In the genomic region with DNA sequence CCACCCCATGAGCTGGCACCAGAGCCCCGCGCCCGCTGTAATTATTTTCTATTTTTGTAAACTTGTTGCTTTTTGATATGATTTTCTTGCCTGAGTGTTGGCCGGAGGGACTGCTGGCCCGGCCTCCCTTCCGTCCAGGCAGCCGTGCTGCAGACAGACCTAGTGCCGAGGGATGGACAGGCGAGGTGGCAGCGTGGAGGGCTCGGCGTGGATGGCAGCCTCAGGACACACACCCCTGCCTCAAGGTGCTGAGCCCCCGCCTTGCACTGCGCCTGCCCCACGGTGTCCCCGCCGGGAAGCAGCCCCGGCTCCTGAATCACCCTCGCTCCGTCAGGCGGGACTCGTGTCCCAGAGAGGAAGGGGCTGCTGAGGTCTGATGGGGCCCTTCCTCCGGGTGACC, we compare ENCODE assay signal across 36 cellular contexts. TPM values are rescaled to one million over a fixed set of nuclear protein-coding genes. Genes with fewer than 3 reads are reported as not detected.
"Had no signal": no experiment of that assay in that cellular context is flagged by ENCODE, and none has a peak within 500 bp of the region (broad histone marks: within the 10 kb centered on the region; RNA-seq: fewer than 3 reads in every experiment).

No MANE protein-coding gene starts in this region.

- H3K27ac Mint-ChIP-seq: naive thymus-derived CD4-positive, alpha-beta T cell; natural killer cell; nephron; neural progenitor cell; stimulated activated memory B cell treated with anti-CD40 and anti-IgM and Interleukin-4, amounts not matched to agents 10 μg/mL and 1 μg/mL and 100 μg/mL, for 72 hours; type B pancreatic cell had no signal

- H3K9me3 ChIP-seq: neutrophil, psoas muscle, spleen, suprapubic skin, testis, tibial artery, transverse colon, upper lobe of right lung, uterus had no signal

- H3K4me1 ChIP-seq: parathyroid adenoma, psoas muscle, uterus had no signal

- H3K36me3 Mint-ChIP-seq: natural killer cell had no signal

- H3K4me3 Mint-ChIP-seq: naive thymus-derived CD4-positive, alpha-beta T cell; natural killer cell; nephron; neural progenitor cell; stimulated activated memory B cell treated with anti-CD40 and anti-IgM and Interleukin-4, amounts not matched to agents 10 μg/mL and 1 μg/mL and 100 μg/mL, for 72 hours; stimulated activated naive CD8-positive, alpha-beta T cell treated with anti-CD3 and anti-CD28 coated beads, Interleukin-15, amount 100 ng/mL, for 72 hours; type B pancreatic cell had no signal

- DNase-seq: naive thymus-derived CD4-positive, alpha-beta T cell; natural killer cell; nucleus accumbens; posterior cingulate gyrus; psoas muscle; spleen; stimulated activated CD4-positive, alpha-beta T cell treated with anti-CD3 and anti-CD28 coated beads, Interleukin-12 subunit alpha, Interleukin-12 subunit beta, amount 100 ng/mL, for 4 hours; stimulated activated CD4-positive, alpha-beta T cell treated with anti-CD3 and anti-CD28 coated beads, Interleukin-1b, Interleukin-23, amount 100 ng/mL, for 48 hours; stimulated activated CD4-positive, alpha-beta T cell treated with anti-CD3 and anti-CD28 coated beads, Interleukin-4, amount 100 ng/mL, for 1 hour; stimulated activated CD4-positive, alpha-beta T cell treated with anti-CD3 and anti-CD28 coated beads, Interleukin-4, amount 100 ng/mL, for 4 hours; stimulated activated CD8-positive, alpha-beta memory T cell treated with anti-CD3 and anti-CD28 coated beads, Interleukin-4, amount 100 ng/mL, for 48 hours; stimulated activated naive CD4-positive, alpha-beta T cell; stimulated activated naive CD8-positive, alpha-beta T cell treated with anti-CD3 and anti-CD28 coated beads, Interleukin-15, amount 100 ng/mL, for 72 hours; stimulated activated naive CD8-positive, alpha-beta T cell treated with anti-CD3 and anti-CD28 coated beads, Interleukin-15, Interleukin-2, amounts not matched to agents 100 U/mL and 50 U/mL, for 24 hours; substantia nigra; testis; tibial artery; transverse colon; upper lobe of right lung; uterus had no signal

- ATAC-seq: naive thymus-derived CD4-positive, alpha-beta T cell; natural killer cell; psoas muscle; right cardiac atrium; sciatic nerve; stimulated activated memory B cell treated with anti-CD40 and anti-IgM and Interleukin-4, amounts not matched to agents 10 μg/mL and 1 μg/mL and 100 μg/mL, for 72 hours; stimulated activated naive CD8-positive, alpha-beta T cell treated with anti-CD3 and anti-CD28 coated beads, Interleukin-15, amount 100 ng/mL, for 72 hours; stimulated activated naive CD8-positive, alpha-beta T cell treated with anti-CD3 and anti-CD28 coated beads, Interleukin-15, Interleukin-2, amounts not matched to agents 100 U/mL and 50 U/mL, for 24 hours; upper lobe of right lung had no signal

- H3K9ac ChIP-seq: neural progenitor cell, parathyroid adenoma had no signal

- H3K27ac ChIP-seq: neural progenitor cell, neutrophil, parathyroid adenoma, psoas muscle, skin epidermis, spleen, suprapubic skin, testis, tibial artery, transverse colon, upper lobe of right lung, uterus had no signal

- H3K4me3 ChIP-seq: neural progenitor cell, psoas muscle, skin epidermis, smooth muscle cell, spleen, suprapubic skin, testis, tibial artery, transverse colon, upper lobe of right lung, uterus had no signal

- H3K9me3 Mint-ChIP-seq: natural killer cell; nephron; neural progenitor cell; stimulated activated memory B cell treated with anti-CD40 and anti-IgM and Interleukin-4, amounts not matched to agents 10 μg/mL and 1 μg/mL and 100 μg/mL, for 72 hours; type B pancreatic cell had no signal

- H3K27me3 ChIP-seq: testis had no signal

- H3K36me3 ChIP-seq: neural progenitor cell, neutrophil, transverse colon, uterus had no signal

- H3K4me1 Mint-ChIP-seq: nephron had no signal

- H2AFZ ChIP-seq: neural progenitor cell, parathyroid adenoma had no signal

- H3K4me2 ChIP-seq: neural progenitor cell, smooth muscle cell had no signal

RNA-seq across cellular contexts. Expression of a gene that starts 19.1 kb away (rescaled TPM):
- total RNA-seq: natural killer cell, omental fat pad, osteocyte, progenitor cell of endocrine pancreas, psoas muscle, renal cortical epithelial cell, right cardiac atrium, sciatic nerve, spleen, uterus had no signal
- polyA plus RNA-seq: naive thymus-derived CD4-positive, alpha-beta T cell; neural cell; psoas muscle; right cardiac atrium; spleen had no signal
